22 cellular contexts compared by ENCODE assay signal in genomic region chr19:1224847-1225246, GRCh38.
"Had no signal": no experiment of that assay in that cellular context is flagged by ENCODE, and none has a peak within 500 bp of the region (broad histone marks: within the 10 kb centered on the region; RNA-seq: fewer than 3 reads in every experiment).

No MANE protein-coding gene starts in this region.

- FAIRE-seq: HepG2, RCC 7860 had no signal

- H3K9me3 ChIP-seq: MG63, SK-N-SH had no signal

- H3K4me2 ChIP-seq: SK-N-SH had no signal

- DNase-seq: Karpas-422, KG1, MG63, NCI-H1092 treated with DMSO at 0.1 percent for 48 hours, NCI-H1436, NCI-H187, NCI-H2029, NCI-H2081 treated with DMSO at 0.1 percent for 48 hours, NCI-H2171, NCI-H226, NCI-H446, NCI-H510A, NCI-H524 treated with DMSO at 0.1 percent for 48 hours, NCI-H69, NCI-H774, RPMI8226, SHP77, SK-N-SH, SW 1271, T-helper 1 cell had no signal

- H3K4me3 ChIP-seq: MG63 had no signal

- ATAC-seq: HepG2 had no signal

- H3K9ac ChIP-seq: SK-N-SH had no signal

- H3K27me3 ChIP-seq: MG63 had no signal
